Comparison of ENCODE assay signal across 8 cellular contexts in the genomic region with DNA sequence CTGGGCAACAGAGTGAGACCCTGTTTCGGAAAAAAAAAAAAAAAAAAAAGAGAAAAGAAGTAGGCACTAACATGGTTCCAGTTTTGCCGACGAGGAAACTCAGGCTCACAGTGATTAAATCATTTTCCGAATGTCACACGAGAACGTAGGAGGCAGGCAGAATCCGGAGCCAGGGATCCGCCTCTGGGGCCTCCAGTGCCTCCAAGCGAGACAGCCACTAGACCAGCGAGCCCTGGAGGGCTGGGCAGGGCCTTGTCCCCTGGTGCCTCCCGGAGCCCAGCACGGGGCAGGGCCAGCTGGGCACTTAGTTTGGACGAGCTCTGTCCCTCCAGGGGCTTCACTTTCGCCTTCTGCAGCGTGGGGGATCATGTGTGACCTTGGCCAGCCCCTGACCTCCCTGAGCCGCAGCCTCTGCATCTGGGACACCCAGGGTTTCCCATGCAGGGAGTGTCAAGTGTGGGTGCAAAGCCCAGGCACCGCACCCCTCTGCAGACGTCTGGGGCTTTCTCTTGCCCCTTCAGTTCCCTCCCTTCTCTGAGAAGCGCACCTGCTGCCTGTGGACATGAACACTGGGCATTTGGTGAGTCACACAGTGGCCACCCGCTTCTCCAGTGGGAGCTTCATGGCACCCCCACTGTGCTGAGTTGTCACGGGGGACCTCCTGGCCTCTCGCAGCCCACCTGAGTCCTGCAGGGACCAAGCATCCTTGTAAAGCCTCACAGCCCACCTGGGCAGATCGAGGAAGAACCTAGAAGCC.
DNase-seq lines count a peak whose midpoint lies in the region; ATAC-seq and TF ChIP-seq lines count a peak whose summit lies in the region.

No MANE protein-coding gene starts in this region.

- ATAC-seq in stimulated activated naive CD8-positive, alpha-beta T cell treated with anti-CD3 and anti-CD28 coated beads, Interleukin-15, Interleukin-2, amounts not matched to agents 100 U/mL and 50 U/mL, for 24 hours: no peak
- ATAC-seq in GM18519 (IDR thresholded peaks at IDR 0.05; ENCODE audit: low FRiP score, unreplicated experiment) (no peak), GM18505 (IDR thresholded peaks at IDR 0.05; ENCODE audit: unreplicated experiment) (no peak), HG03175 (IDR thresholded peaks at IDR 0.05; ENCODE audit: unreplicated experiment) (no peak)

- H3K4me1 Mint-ChIP-seq in stimulated activated naive CD8-positive, alpha-beta T cell treated with anti-CD3 and anti-CD28 coated beads, Interleukin-15, Interleukin-2, amounts not matched to agents 100 ng/mL and 50 ng/mL, for 24 hours (ENCODE audit: low read depth): peaks cover 48% of the 10 kb centered on the region

- H3K36me3 Mint-ChIP-seq in stimulated activated naive CD8-positive, alpha-beta T cell treated with anti-CD3 and anti-CD28 coated beads, Interleukin-15, Interleukin-2, amounts not matched to agents 100 ng/mL and 50 ng/mL, for 24 hours (ENCODE audit: low read depth): no peaks in the 10 kb centered on the region

- peak overlapping the region; percentile 96 for H3K27ac ChIP-seq in angular gyrus (ENCODE audit: low read depth, low read length)

- H3K27ac Mint-ChIP-seq in stimulated activated naive CD8-positive, alpha-beta T cell treated with anti-CD3 and anti-CD28 coated beads, Interleukin-15, Interleukin-2, amounts not matched to agents 100 ng/mL and 50 ng/mL, for 24 hours: peak overlapping the region; percentile 58

- peaks cover 9% of the 10 kb centered on the region for H3K27me3 Mint-ChIP-seq in stimulated activated naive CD8-positive, alpha-beta T cell treated with anti-CD3 and anti-CD28 coated beads, Interleukin-15, Interleukin-2, amounts not matched to agents 100 ng/mL and 50 ng/mL, for 24 hours

- no peaks in the 10 kb centered on the region for H3K9me3 Mint-ChIP-seq in stimulated activated naive CD8-positive, alpha-beta T cell treated with anti-CD3 and anti-CD28 coated beads, Interleukin-15, Interleukin-2, amounts not matched to agents 100 ng/mL and 50 ng/mL, for 24 hours

- no peak for TF ChIP-seq POLR2A in GM18505 (IDR thresholded peaks at IDR 0.05; ENCODE audit: borderline replicate concordance, extremely low read depth, insufficient read depth, insufficient read length)

- DNase-seq in stimulated activated naive CD8-positive, alpha-beta T cell treated with anti-CD3 and anti-CD28 coated beads, Interleukin-15, Interleukin-2, amounts not matched to agents 100 U/mL and 50 U/mL, for 24 hours: no peak
- peak; percentile 22 to 83 for DNase-seq in lung microvascular endothelial cell (ENCODE audit: low read depth in 2 of 2)
- DNase-seq in stimulated activated CD4-positive, alpha-beta T cell treated with anti-CD3 and anti-CD28 coated beads, Interleukin-4, amount 100 ng/mL, for 24 hours: no peak

- H3K4me3 Mint-ChIP-seq in stimulated activated naive CD8-positive, alpha-beta T cell treated with anti-CD3 and anti-CD28 coated beads, Interleukin-15, Interleukin-2, amounts not matched to agents 100 ng/mL and 50 ng/mL, for 24 hours: peak overlapping the region; percentile 47

Comparison
In these comparisons a context has a peak if more than half of its experiments do, and no peak if none do; other contexts are left out.
1. DNase-seq: peak in lung microvascular endothelial cell (2 of 2); none in stimulated activated naive CD8-positive, alpha-beta T cell treated with anti-CD3 and anti-CD28 coated beads, Interleukin-15, Interleukin-2, amounts not matched to agents 100 U/mL and 50 U/mL, for 24 hours (single experiment) and stimulated activated CD4-positive, alpha-beta T cell treated with anti-CD3 and anti-CD28 coated beads, Interleukin-4, amount 100 ng/mL, for 24 hours (single experiment).